8 cellular contexts compared by ENCODE assay signal in genomic region chr12:62259993-62260732, GRCh38. TPM values are rescaled to one million over a fixed set of nuclear protein-coding genes. Genes with fewer than 3 reads are reported as not detected.
DNase-seq lines count a peak whose midpoint lies in the region; ATAC-seq and TF ChIP-seq lines count a peak whose summit lies in the region.

Gene USP15, plus strand, starts transcription at chr12:62260404. Its CDS starts 11 bp downstream, at chr12:62260415.

- POLR2A ChIA-PET in RWPE1 (lab: Yijun Ruan, JAX; ENCODE audit: low non-redundant PET): no interaction called here

- H3K4me3 Mint-ChIP-seq in GM23338 (peak within 1 kb of the TSS; percentile 96), nephron (peak within 1 kb of the TSS; percentile 99 to 100 (median 100))
- peak within 1 kb of the TSS; percentile 98 for H3K4me3 Mint-ChIP-seq in stimulated activated naive CD8-positive, alpha-beta T cell treated with anti-CD3 and anti-CD28 coated beads, Interleukin-15, Interleukin-2, amounts not matched to agents 100 ng/mL and 50 ng/mL, for 24 hours

- TF ChIP-seq CTCF in GM23338 (conservative IDR thresholded peaks at IDR 0.05; ENCODE audit: low read depth in 2 of 2): peak; percentile 60 to 81
- peak; percentile 63 for TF ChIP-seq CTCF in LNCAP (IDR thresholded peaks at IDR 0.05)
- TF ChIP-seq CTCF in RWPE1 (conservative IDR thresholded peaks at IDR 0.05; ENCODE audit: low read depth): peak; percentile 86
- peak; percentile 68 for TF ChIP-seq CTCF in fibroblast of pulmonary artery (IDR thresholded peaks at IDR 0.05; ENCODE audit: low read length, missing control alignments)
- peak; percentile 71 to 82 (median 75) for TF ChIP-seq CTCF in nephron (IDR thresholded peaks at IDR 0.05; ENCODE audit: unreplicated experiment in 3 of 3)

- peaks cover 2% of the 10 kb centered on the region; the same call in 2 of the 3 replicates for H3K36me3 Mint-ChIP-seq in GM23338 (ENCODE audit: low read depth)
- H3K36me3 Mint-ChIP-seq in nephron (ENCODE audit: low read depth): no peaks in the 10 kb centered on the region
- peaks cover 19% of the 10 kb centered on the region for H3K36me3 Mint-ChIP-seq in stimulated activated naive CD8-positive, alpha-beta T cell treated with anti-CD3 and anti-CD28 coated beads, Interleukin-15, Interleukin-2, amounts not matched to agents 100 ng/mL and 50 ng/mL, for 24 hours (ENCODE audit: low read depth)

- H3K27ac Mint-ChIP-seq in GM23338 (peak within 1 kb of the TSS; percentile 98), nephron (peak within 1 kb of the TSS; percentile 96 to 99 (median 98))
- peak within 1 kb of the TSS; percentile 99 for H3K27ac Mint-ChIP-seq in stimulated activated naive CD8-positive, alpha-beta T cell treated with anti-CD3 and anti-CD28 coated beads, Interleukin-15, Interleukin-2, amounts not matched to agents 100 ng/mL and 50 ng/mL, for 24 hours

- no peaks in the 10 kb centered on the region for H3K36me3 ChIP-seq in GM23338 (ENCODE audit: insufficient read depth)

- H3K4me1 ChIP-seq in GM23338 (ENCODE audit: insufficient read depth): peaks cover 10% of the 10 kb centered on the region; the same call in 1 of the 2 replicates

- H3K27ac ChIP-seq in GM23338 (ENCODE audit: low read depth) (peak within 1 kb of the TSS; percentile 86), RWPE1 (peak within 1 kb of the TSS; percentile 94)

- H3K4me3 ChIP-seq in GM23338: peak within 1 kb of the TSS; percentile 94
- peak within 1 kb of the TSS; percentile 82 for H3K4me3 ChIP-seq in fibroblast of pulmonary artery (replicated peaks; ENCODE audit: low read depth, low read length)

- H3K9me3 Mint-ChIP-seq in GM23338 (no peaks in the 10 kb centered on the region), nephron (no peaks in the 10 kb centered on the region)
- no peaks in the 10 kb centered on the region for H3K9me3 Mint-ChIP-seq in stimulated activated naive CD8-positive, alpha-beta T cell treated with anti-CD3 and anti-CD28 coated beads, Interleukin-15, Interleukin-2, amounts not matched to agents 100 ng/mL and 50 ng/mL, for 24 hours

- peaks cover 48% of the 10 kb centered on the region for H3K79me2 ChIP-seq in GM23338 (replicated peaks; ENCODE audit: insufficient read depth)

- 0 out of 2 replicates have a peak, but pooled peaks cover 3% of the 10 kb centered on the region for H3F3A ChIP-seq in GM23338 (replicated peaks; ENCODE audit: low read depth)

- peaks cover 6% of the 10 kb centered on the region; the same call in 2 of the 3 replicates for H3K4me1 Mint-ChIP-seq in GM23338
- H3K4me1 Mint-ChIP-seq in nephron: peaks cover 28% of the 10 kb centered on the region
- peaks cover 65% of the 10 kb centered on the region for H3K4me1 Mint-ChIP-seq in stimulated activated naive CD8-positive, alpha-beta T cell treated with anti-CD3 and anti-CD28 coated beads, Interleukin-15, Interleukin-2, amounts not matched to agents 100 ng/mL and 50 ng/mL, for 24 hours (ENCODE audit: low read depth)

- peak within 1 kb of the TSS; percentile 96 for H2AFZ ChIP-seq in GM23338

- CTCF ChIA-PET in RWPE1 (lab: Yijun Ruan, JAX): interaction anchor here (0.6 to 1.0 kb wide), 4 partner anchors 35 to 110 kb away, joined by 3 to 5 read pairs (median 4); no protein-coding TSS in a partner anchor

- peak; percentile 96 for DNase-seq in EL
- DNase-seq in GM23338 (ENCODE audit: low spot score): peak; percentile 99
- peak; percentile 92 for DNase-seq in RWPE1 (ENCODE audit: low spot score)
- peak; percentile 96 for DNase-seq in activated effector memory CD4-positive, alpha-beta T cell treated with Interleukin-2 at 50 U/mL for 16 hours
- peak; percentile 98 for DNase-seq in fibroblast of pulmonary artery (ENCODE audit: low read depth)

- peak; percentile 97 for ATAC-seq in GM23338

- H3K27me3 Mint-ChIP-seq in GM23338 (ENCODE audit: insufficient read depth, low read depth, poor library complexity) (peaks cover 9% of the 10 kb centered on the region), nephron (ENCODE audit: low read depth) (peaks cover 3% of the 10 kb centered on the region)
- no peaks in the 10 kb centered on the region for H3K27me3 Mint-ChIP-seq in stimulated activated naive CD8-positive, alpha-beta T cell treated with anti-CD3 and anti-CD28 coated beads, Interleukin-15, Interleukin-2, amounts not matched to agents 100 ng/mL and 50 ng/mL, for 24 hours

- H4K20me1 ChIP-seq in GM23338 (replicated peaks; ENCODE audit: insufficient read depth): peaks cover 16% of the 10 kb centered on the region; the same call in 1 of the 2 replicates

- peak within 1 kb of the TSS; percentile 88 for H3K4me2 ChIP-seq in GM23338

- H3K27me3 ChIP-seq in GM23338 (ENCODE audit: insufficient read depth): no peaks in the 10 kb centered on the region

- H3K9me2 ChIP-seq in GM23338 (ENCODE audit: insufficient read depth): no peaks in the 10 kb centered on the region

TF ChIP-seq in GM23338, 12 proteins besides CTCF, POLR2A, EP300 and RAD21 (continues in another document):
- TF ChIP-seq STAT1 (IDR thresholded peaks at IDR 0.05; ENCODE audit: unreplicated experiment): no peak
- peak; percentile 75 for TF ChIP-seq CREB1 (CRISPR knock-in tag; IDR thresholded peaks at IDR 0.05; ENCODE audit: low read depth)
- 0 out of 2 replicates have a peak, but pooled peaks have one; percentile 35 for TF ChIP-seq ZNF331 (CRISPR knock-in tag; IDR thresholded peaks at IDR 0.05; ENCODE audit: low read depth)
- peak; percentile 43; the same call in 1 of the 2 replicates for TF ChIP-seq NANOG (IDR thresholded peaks at IDR 0.05; ENCODE audit: borderline replicate concordance)
- no peak for TF ChIP-seq JUNB (IDR thresholded peaks at IDR 0.05; ENCODE audit: unreplicated experiment)
- peak; percentile 90; the same call in 1 of the 2 replicates for TF ChIP-seq ZNF114 (CRISPR knock-in tag; IDR thresholded peaks at IDR 0.05)
- TF ChIP-seq POLR2AphosphoS5 (IDR thresholded peaks at IDR 0.05; ENCODE audit: low read depth): peak; percentile 78
- peak; percentile 18 for TF ChIP-seq REST (IDR thresholded peaks at IDR 0.05; ENCODE audit: unreplicated experiment)
- TF ChIP-seq EZH2phosphoT487 (IDR thresholded peaks at IDR 0.05; ENCODE audit: unreplicated experiment): no peak

RNA-seq across cellular contexts. Expression of gene USP15, which starts in this region (rescaled TPM):
- total RNA-seq in GM23338 (2014; rRNA removed; shearing (Covaris generic)): 29.5 and 33.0 TPM in 2 replicates
- polyA plus RNA-seq in GM23338 (2016; fragmentation: Nextera tagmentation; extraction: Ambion mirVana): 60.3 and 64.8 TPM in 2 replicates

Comparison
In these comparisons a context has a peak if more than half of its experiments do, and no peak if none do; other contexts are left out.
1. Peak in every context shown above with its lines: DNase-seq, ATAC-seq, H3K4me3 ChIP-seq and H3K27ac ChIP-seq.